ENCODE assay signal across 8 cellular contexts in the genomic region with DNA sequence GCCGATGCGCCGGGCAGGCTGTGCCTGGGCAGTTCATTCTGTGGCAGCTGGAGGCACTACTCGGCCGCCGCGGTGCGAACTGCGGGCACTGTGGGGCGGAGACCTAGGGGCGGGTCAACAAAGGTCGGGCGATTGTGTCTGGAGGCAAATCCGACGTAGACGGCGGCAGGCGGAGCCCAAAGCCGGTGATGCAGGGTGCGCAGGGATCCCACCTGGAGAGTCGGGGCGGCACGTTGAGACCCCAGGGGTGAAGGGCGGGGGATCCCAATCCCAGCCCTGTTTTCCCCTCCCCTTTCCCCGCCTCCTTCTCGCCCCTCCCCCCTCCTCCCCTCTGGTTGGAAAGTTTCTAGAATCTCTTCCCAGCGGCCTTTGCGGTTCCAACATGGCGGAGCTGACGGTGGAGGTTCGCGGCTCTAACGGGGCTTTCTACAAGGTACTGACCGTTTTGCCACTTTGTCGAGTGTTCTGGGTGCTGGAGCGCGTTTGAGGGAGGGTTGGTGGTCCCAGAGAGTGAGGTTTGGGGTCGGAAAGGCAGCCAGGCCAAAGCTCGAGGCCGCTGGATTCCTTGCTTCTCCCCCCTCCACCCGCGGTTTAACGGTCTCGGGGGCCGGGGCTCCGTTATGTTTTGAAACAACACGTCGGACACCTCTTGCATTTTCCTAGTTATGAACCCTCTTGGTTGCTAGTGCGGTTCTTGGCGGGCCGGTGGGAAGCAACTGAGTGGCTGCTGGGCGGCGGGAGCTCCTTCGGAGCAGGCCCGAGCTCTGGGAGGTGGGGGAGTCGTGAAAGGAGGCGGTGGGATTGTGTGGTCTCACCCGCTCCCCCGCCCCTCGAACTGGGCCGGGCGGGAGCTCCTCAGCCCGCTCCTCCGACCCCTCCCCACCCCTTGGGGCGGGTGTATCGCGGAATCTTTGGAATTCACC.
DNase-seq lines count a peak whose midpoint lies in the region; ATAC-seq lines count a peak whose summit lies in the region.

A gene (plus strand): TSS at position 367 of the 923 bp plus-strand sequence. CDS start 16 bp downstream, at position 383.

- peaks cover 23% of the 10 kb centered on the region for H3K4me1 Mint-ChIP-seq in memory B cell

- H3K36me3 Mint-ChIP-seq in memory B cell = no peaks in the 10 kb centered on the region

- peak within 1 kb of the TSS; percentile 94 for H3K27ac ChIP-seq in effector memory CD4-positive, alpha-beta T cell (ENCODE audit: insufficient read depth, low read length, poor library complexity, severe bottlenecking)

- peak; percentile 99 for ATAC-seq in GM19468 (IDR thresholded peaks at IDR 0.05; ENCODE audit: extremely low read depth, unreplicated experiment)
- ATAC-seq in memory B cell (ENCODE audit: low read depth) = peak; percentile 88

- H3K27me3 Mint-ChIP-seq in memory B cell = no peaks in the 10 kb centered on the region

- peaks cover 18% of the 10 kb centered on the region for H3K4me1 ChIP-seq in effector memory CD4-positive, alpha-beta T cell (ENCODE audit: control insufficient read depth, insufficient read depth, low read length, poor library complexity, severe bottlenecking)

- peak within 1 kb of the TSS; percentile 94 for H3K4me3 Mint-ChIP-seq in memory B cell

- no peaks in the 10 kb centered on the region for H3K36me3 ChIP-seq in effector memory CD4-positive, alpha-beta T cell (ENCODE audit: control insufficient read depth, insufficient read depth, low read length)

- peak within 1 kb of the TSS; percentile 97 for H3K27ac Mint-ChIP-seq in memory B cell

- peak within 1 kb of the TSS; percentile 90 for H3K4me3 ChIP-seq in effector memory CD4-positive, alpha-beta T cell (ENCODE audit: insufficient read depth, low read depth, low read length, poor library complexity, severe bottlenecking)

- DNase-seq in COLO829 (ENCODE audit: low spot score) (peak; percentile 95), HS-5 (ENCODE audit: low read depth) (peak; percentile 72), NK-92 (lab: John Stamatoyannopoulos, UW; ENCODE audit: unreplicated experiment) (peak; percentile 34), memory B cell (ENCODE audit: low spot score in 2 of 2) (peak; percentile 91 to 92)
- peak; percentile 96 for DNase-seq in activated CD8-positive, alpha-beta memory T cell treated with anti-CD3 and anti-CD28 coated beads for 24 hours
- peak; percentile 81 to 83 (median 82) for DNase-seq in effector memory CD4-positive, alpha-beta T cell
- DNase-seq in stimulated activated CD8-positive, alpha-beta memory T cell treated with anti-CD3 and anti-CD28 coated beads, Interleukin-12 subunit alpha, Interleukin-12 subunit beta, amount 100 ng/mL, for 4 hours (ENCODE audit: low read depth) = peak; percentile 77

- H3K27me3 ChIP-seq in effector memory CD4-positive, alpha-beta T cell (replicated peaks; ENCODE audit: control insufficient read depth, insufficient read depth, low read length, poor library complexity, severe bottlenecking) = no peaks in the 10 kb centered on the region

- H3K9me3 Mint-ChIP-seq in memory B cell = no peaks in the 10 kb centered on the region

- no peaks in the 10 kb centered on the region for H3K9me3 ChIP-seq in effector memory CD4-positive, alpha-beta T cell (ENCODE audit: control insufficient read depth, low read length)

Comparison
In these comparisons a context has a peak if more than half of its experiments do, and no peak if none do; other contexts are left out.
1. Peak in every context shown above with its lines: DNase-seq, ATAC-seq, H3K4me3 ChIP-seq and H3K27ac ChIP-seq.
2. DNase-seq: peak in every context shown above with its lines; median percentile 96 in activated CD8-positive, alpha-beta memory T cell treated with anti-CD3 and anti-CD28 coated beads for 24 hours; 95 in COLO829; 92 in memory B cell; 82 in effector memory CD4-positive, alpha-beta T cell; 77 in stimulated activated CD8-positive, alpha-beta memory T cell treated with anti-CD3 and anti-CD28 coated beads, Interleukin-12 subunit alpha, Interleukin-12 subunit beta, amount 100 ng/mL, for 4 hours; 72 in HS-5; 34 in NK-92.